Comparison of ENCODE assay signal across 11 cellular contexts in genomic region chr3:124263168-124263567, GRCh38.
DNase-seq lines count a peak whose midpoint lies in the region; ATAC-seq, FAIRE-seq and TF ChIP-seq lines count a peak whose summit lies in the region.
"Had no signal": no experiment of that assay in that cellular context is flagged by ENCODE, and none has a peak within 500 bp of the region (broad histone marks: within the 10 kb centered on the region; RNA-seq: fewer than 3 reads in every experiment).

No MANE protein-coding gene starts in this region.

- no peak overlapping the region for H2AFZ ChIP-seq in GM12878 (ENCODE audit: control insufficient read depth, low read depth, low read length)

- H3K36me3 ChIP-seq in GM12878 (ENCODE audit: control insufficient read depth in 2 of 2, insufficient read depth in 2 of 2, low read length in 1 of 2) = no peaks in the 10 kb centered on the region

- FAIRE-seq in GM12878 (lab: Jason Lieb, UNC) (no peak), GM12891 (lab: Jason Lieb, UNC) (no peak)
- FAIRE-seq: G401.6 had no signal

- no peak for TF ChIP-seq CTCF in GM12878 (IDR thresholded peaks at IDR 0.05 in 2 of 3, conservative IDR thresholded peaks at IDR 0.05 in 1 of 3; ENCODE audit: control insufficient read depth in 2 of 3, extremely low read depth in 1 of 3, insufficient read depth in 1 of 3, low read depth in 3 of 3, low read length in 3 of 3)

- DNase-seq in AG20443 (ENCODE audit: low spot score) (peak; percentile 74), KBM-7 (peak; percentile 31), GM12878 (ENCODE audit: low read depth, low spot score) (no peak), kidney tubule cell (ENCODE audit: low spot score) (peak; percentile 92), NCI-H748 (lab: John Stamatoyannopoulos, UW; ENCODE audit: unreplicated experiment) (no peak), cardiac septum (ENCODE audit: low spot score) (no peak), GM12891 (ENCODE audit: insufficient read length, low spot score) (no peak)
- DNase-seq in activated CD8-positive, alpha-beta memory T cell treated with anti-CD3 and anti-CD28 coated beads for 24 hours = no peak
- DNase-seq: activated CD8-positive, alpha-beta T cell treated with anti-CD3 and anti-CD28 coated beads, Interleukin-2, amount 10 ng/mL, durations not matched to agents 7 days and 5 days; cerebellar nuclear complex had no signal

- ATAC-seq in GM12878 = no peak
- ATAC-seq: activated CD8-positive, alpha-beta T cell treated with anti-CD3 and anti-CD28 coated beads, Interleukin-2, amount 10 ng/mL, durations not matched to agents 7 days and 5 days had no signal

- 42% methylated on average over 4 of the region's 4 CpGs for WGBS in GM12878 (ENCODE audit: insufficient coverage, insufficient replicate concordance, low lambda C conversion rate, missing lambda C conversion rate)

- intact Hi-C loops in GM12878 (cut with micrococcal nuclease; ENCODE audit: unreplicated experiment) = no loop called here
- intact Hi-C loops in cardiac septum (cut with DNase I) = no loop called here

- no peak overlapping the region for H3K9ac ChIP-seq in GM12878 (ENCODE audit: control insufficient read depth, insufficient read depth, low read length)

- CTCF ChIA-PET in GM12878 (lab: Yijun Ruan, JAX) = interaction anchor here (2.3 to 5.9 kb wide), 2 partner anchors 12 to 15 kb away, joined by 5 to 32 read pairs; no protein-coding TSS in a partner anchor

- H3K9me3 ChIP-seq in GM12878 (replicated peaks; ENCODE audit: control insufficient read depth, insufficient read depth, low read length) = no peaks in the 10 kb centered on the region

- H3K27me3 ChIP-seq in GM12878 (replicated peaks in 1 of 2; ENCODE audit: control insufficient read depth in 2 of 2, insufficient read depth in 2 of 2, low read length in 1 of 2) = no peaks in the 10 kb centered on the region; a peak in 1 of 4 replicates

- no peak for TF ChIP-seq POLR2A in GM12878 (IDR thresholded peaks at IDR 0.05; ENCODE audit: low read depth, low read length)
- TF ChIP-seq POLR2A in GM12891 (IDR thresholded peaks at IDR 0.05; ENCODE audit: low read depth, low read length) = no peak

- H4K20me1 ChIP-seq in GM12878 (ENCODE audit: control insufficient read depth, insufficient read depth) = no peaks in the 10 kb centered on the region

- no peak for TF ChIP-seq RAD21 in GM12878 (IDR thresholded peaks at IDR 0.05; ENCODE audit: insufficient read depth, low read depth, low read length)

- no peak overlapping the region for H3K4me2 ChIP-seq in GM12878 (ENCODE audit: control insufficient read depth, insufficient read depth)

- H3K27ac ChIP-seq in GM12878 (ENCODE audit: control insufficient read depth, insufficient read depth) = no peak overlapping the region

- H3K4me3 ChIP-seq in GM12878 = no peak overlapping the region

- TF ChIP-seq EP300 in GM12878 (IDR thresholded peaks at IDR 0.05; ENCODE audit: borderline replicate concordance in 1 of 2, control insufficient read depth in 1 of 2, low read depth in 2 of 2, low read length in 2 of 2) = no peak

- BruUV-seq in GM12878 (replicated peaks; lab: Mats Ljungman, UMichigan) = no TSS peak

- in situ Hi-C loops in KBM-7 (cut with MboI; ENCODE audit: low pct_unique_long_range_greater_than_20kb, low sequenced_read_pairs) (no loop called here), GM12878 (cut with MboI) (no loop called here)

- no peaks in the 10 kb centered on the region for H3K4me1 ChIP-seq in GM12878 (ENCODE audit: control insufficient read depth, insufficient read depth, low read length)

- POLR2A ChIA-PET in GM12878 (lab: Charles Lee) = interaction anchor here (0.6 kb wide), 1 partner anchor 8 kb away, joined by 3 read pairs; no protein-coding TSS in a partner anchor

- RAD21 ChIA-PET in GM12878 (lab: Charles Lee; ENCODE audit: unreplicated experiment) = no interaction called here

- SMC1A ChIA-PET in GM12878 (lab: Charles Lee; ENCODE audit: uncharacterized antibody, unreplicated experiment) = interaction anchor here (0.6 kb wide), 1 partner anchor 35 kb away, joined by 3 read pairs; no protein-coding TSS in a partner anchor

- H3K79me2 ChIP-seq in GM12878 (ENCODE audit: control insufficient read depth, insufficient read depth, low read length) = no peaks in the 10 kb centered on the region

TF ChIP-seq in GM12878, 131 proteins besides CTCF, POLR2A, EP300 and RAD21:
- no peak for TF ChIP-seq MLLT1 (IDR thresholded peaks at IDR 0.05)
- TF ChIP-seq BACH1 (IDR thresholded peaks at IDR 0.05; ENCODE audit: borderline replicate concordance) = peak; percentile 33; the same call in 1 of the 2 replicates

TF ChIP-seq in GM12891, 5 proteins besides CTCF, POLR2A, EP300 and RAD21:
- TF ChIP-seq POU2F2 (IDR thresholded peaks at IDR 0.05; ENCODE audit: low read depth, low read length) (no peak), TAF1 (IDR thresholded peaks at IDR 0.05; ENCODE audit: low read depth, low read length) (no peak), POLR2AphosphoS5 (IDR thresholded peaks at IDR 0.05; ENCODE audit: low read depth, low read length) (no peak), PAX5 (IDR thresholded peaks at IDR 0.05; ENCODE audit: insufficient read depth, low read length, severe bottlenecking) (no peak), SPI1 (IDR thresholded peaks at IDR 0.05; ENCODE audit: low read depth, low read length) (no peak)
TF ChIP-seq in GM12891: peak in this region for 0.

Comparison
In these comparisons a context has a peak if more than half of its experiments do, and no peak if none do; other contexts are left out.
1. DNase-seq: peak in AG20443 (single experiment), KBM-7 (single experiment) and kidney tubule cell (single experiment); none in GM12878 (single experiment), NCI-H748 (single experiment), cardiac septum (single experiment), activated CD8-positive, alpha-beta memory T cell treated with anti-CD3 and anti-CD28 coated beads for 24 hours (single experiment) and GM12891 (single experiment).